Comparison of ENCODE assay signal across 15 cellular contexts in genomic region chr11:10803676-10804075, GRCh38. TPM values are rescaled to one million over a fixed set of nuclear protein-coding genes. Genes with fewer than 3 reads are reported as not detected.
DNase-seq lines count a peak whose midpoint lies in the region; ATAC-seq, FAIRE-seq and TF ChIP-seq lines count a peak whose summit lies in the region.
"Had no signal": no experiment of that assay in that cellular context is flagged by ENCODE, and none has a peak within 500 bp of the region (broad histone marks: within the 10 kb centered on the region; RNA-seq: fewer than 3 reads in every experiment).

No MANE protein-coding gene starts in this region.

- intact Hi-C loops in CD4-positive, alpha-beta T cell (cut with DNase I, micrococcal nuclease): loop anchor here in 1 of 2 experiments (5.0 kb wide), 1 partner anchor 1039 kb away; the partner anchor contains the start of gene USP47

- H3K9me3 ChIP-seq in CD4-positive, alpha-beta T cell (ENCODE audit: control insufficient read depth, low read length): no peaks in the 10 kb centered on the region
- H3K9me3 ChIP-seq in astrocyte (ENCODE audit: insufficient read depth, low read depth, low read length): no peaks in the 10 kb centered on the region
- H3K9me3 ChIP-seq: BLaER1 treated with 17β-estradiol and CSF1 and Interleukin-3, amounts not matched to agents 10 nM and 100 nM; SJSA1; thoracic aorta had no signal

- POLR2A ChIA-PET in CD4-positive, alpha-beta T cell (lab: Charles Lee): interaction anchor here (0.9 to 5.3 kb wide), 8 partner anchors 8 to 1039 kb away, joined by 3 to 34 read pairs (median 4); partner anchors contain the start of genes CTR9 and ZBED5

- H3K4me3 ChIP-seq in astrocyte (ENCODE audit: insufficient read depth, low read depth, low read length): no peak overlapping the region
- H3K4me3 ChIP-seq: coronary artery, SJSA1, thoracic aorta had no signal

- no peak for DNase-seq in CD4-positive, alpha-beta T cell
- DNase-seq in ELR (ENCODE audit: low read depth) (peak; percentile 33), astrocyte (ENCODE audit: low read depth) (no peak), AG20443 (ENCODE audit: low spot score) (no peak)
- DNase-seq in stimulated activated CD4-positive, alpha-beta T cell treated with anti-CD3 and anti-CD28 coated beads, Interleukin-2, amount 100 ng/mL, for 48 hours: no peak
- DNase-seq: activated CD4-positive, alpha-beta T cell treated with anti-CD3 and anti-CD28 coated beads, Interleukin-2, amount 50 U/mL, for 1 hour; naive B cell; NCI-H2081 treated with DMSO at 0.1 percent for 48 hours; NCI-H526 had no signal

- H3K9me3 Mint-ChIP-seq in CD4-positive, alpha-beta T cell: no peaks in the 10 kb centered on the region
- no peaks in the 10 kb centered on the region for H3K9me3 Mint-ChIP-seq in astrocyte (ENCODE audit: unreplicated experiment)
- H3K9me3 Mint-ChIP-seq in nephron: no peaks in the 10 kb centered on the region
- H3K9me3 Mint-ChIP-seq: naive B cell had no signal

- H3K27ac ChIP-seq in CD4-positive, alpha-beta T cell (ENCODE audit: low read depth, low read length): no peak overlapping the region
- no peak overlapping the region for H3K27ac ChIP-seq in astrocyte (ENCODE audit: low read depth, low read length)
- H3K27ac ChIP-seq: BLaER1 treated with 17β-estradiol and CSF1 and Interleukin-3, amounts not matched to agents 10 nM and 100 nM; coronary artery; SJSA1; thoracic aorta had no signal

- peak overlapping the region; percentile 11 for H3K4me3 Mint-ChIP-seq in CD4-positive, alpha-beta T cell
- H3K4me3 Mint-ChIP-seq in astrocyte (ENCODE audit: unreplicated experiment): peak overlapping the region; percentile 42
- H3K4me3 Mint-ChIP-seq in nephron: peak overlapping the region in 1 of 3 experiments; percentile 40

- peaks cover 87% of the 10 kb centered on the region for H3K4me1 Mint-ChIP-seq in CD4-positive, alpha-beta T cell (ENCODE audit: low read depth)
- H3K4me1 Mint-ChIP-seq in astrocyte (ENCODE audit: low read depth, unreplicated experiment): peaks cover 34% of the 10 kb centered on the region
- peaks cover 64% of the 10 kb centered on the region for H3K4me1 Mint-ChIP-seq in nephron

- peaks cover 85% of the 10 kb centered on the region for H3K36me3 ChIP-seq in astrocyte (ENCODE audit: insufficient read depth, low read length)

- no peak for TF ChIP-seq CTCF in CD4-positive, alpha-beta T cell (IDR thresholded peaks at IDR 0.05)
- TF ChIP-seq CTCF in astrocyte (IDR thresholded peaks at IDR 0.05; ENCODE audit: insufficient read depth, low read depth, low read length) (no peak), nephron (IDR thresholded peaks at IDR 0.05; ENCODE audit: unreplicated experiment in 3 of 3) (no peak)

- H3K27ac Mint-ChIP-seq in CD4-positive, alpha-beta T cell: peak overlapping the region; percentile 100
- H3K27ac Mint-ChIP-seq in astrocyte (ENCODE audit: unreplicated experiment) (peak overlapping the region; percentile 27), nephron (peak overlapping the region; percentile 4 to 42 (median 15))

- H3K36me3 Mint-ChIP-seq in CD4-positive, alpha-beta T cell (ENCODE audit: low read depth): peaks cover 100% of the 10 kb centered on the region
- H3K36me3 Mint-ChIP-seq in astrocyte (ENCODE audit: low read depth, unreplicated experiment) (peaks cover 55% of the 10 kb centered on the region), nephron (ENCODE audit: low read depth) (peaks cover 91% of the 10 kb centered on the region)

- CTCF ChIA-PET in CD4-positive, alpha-beta T cell (lab: Charles Lee): interaction anchor here (1.2 to 3.2 kb wide), 4 partner anchors 11 to 225 kb away, joined by 3 to 19 read pairs (median 6); no protein-coding TSS in a partner anchor

- no peak overlapping the region for H3K4me2 ChIP-seq in astrocyte (ENCODE audit: low read length)

- H2AFZ ChIP-seq in astrocyte (ENCODE audit: low read depth, low read length): no peak overlapping the region

- no peaks in the 10 kb centered on the region for H3K27me3 ChIP-seq in CD4-positive, alpha-beta T cell (ENCODE audit: control insufficient read depth, insufficient read depth, low read length)
- no peaks in the 10 kb centered on the region for H3K27me3 ChIP-seq in astrocyte (ENCODE audit: insufficient read depth, low read length)
- H3K27me3 ChIP-seq: BLaER1 treated with 17β-estradiol and CSF1 and Interleukin-3, amounts not matched to agents 10 nM and 100 nM; SJSA1 had no signal

- peaks cover 80% of the 10 kb centered on the region for H3K79me2 ChIP-seq in astrocyte (ENCODE audit: insufficient read depth, low read length)

- no peak for ATAC-seq in CD4-positive, alpha-beta T cell (ENCODE audit: poor library complexity)
- no peak for ATAC-seq in GM19455 (IDR thresholded peaks at IDR 0.05; ENCODE audit: unreplicated experiment)

- H3K4me1 ChIP-seq in astrocyte (ENCODE audit: insufficient read depth, low read length): peaks cover 18% of the 10 kb centered on the region

- no peaks in the 10 kb centered on the region for H3K27me3 Mint-ChIP-seq in CD4-positive, alpha-beta T cell
- H3K27me3 Mint-ChIP-seq in astrocyte (ENCODE audit: low read depth, unreplicated experiment) (no peaks in the 10 kb centered on the region), nephron (ENCODE audit: low read depth) (no peaks in the 10 kb centered on the region)
- H3K27me3 Mint-ChIP-seq: naive B cell had no signal

- no peak for FAIRE-seq in astrocyte (lab: Jason Lieb, UNC)

- peak overlapping the region; percentile 14 for H3K9ac ChIP-seq in astrocyte (ENCODE audit: low read length)

- peaks cover 97% of the 10 kb centered on the region for H4K20me1 ChIP-seq in astrocyte (ENCODE audit: insufficient read depth, low read length)

RNA-seq across cellular contexts. Expression of gene EIF4G2, which starts 5.0 kb away (rescaled TPM):
- total RNA-seq in CD4-positive, alpha-beta T cell: 1,000 to 10,000 TPM; 1,001 to 1,008 TPM
- total RNA-seq in astrocyte: 1,309 and 1,364 TPM in 2 replicates

RNA-seq across cellular contexts. Expression of gene CTR9, which starts 52.6 kb away (rescaled TPM):
- total RNA-seq in CD4-positive, alpha-beta T cell: 10 to 100 TPM; 34.0 to 34.7 TPM
- 29.3 and 36.0 TPM in 2 replicates for total RNA-seq in astrocyte

RNA-seq across cellular contexts. Expression of gene ZBED5, which starts 54.2 kb away (rescaled TPM):
- 10 to 100 TPM; 71.1 to 72.0 TPM for total RNA-seq in CD4-positive, alpha-beta T cell
- 32.9 and 35.1 TPM in 2 replicates for total RNA-seq in astrocyte

Comparison
In these comparisons a context has a peak if more than half of its experiments do, and no peak if none do; other contexts are left out.
1. H3K27ac Mint-ChIP-seq: peak in every context shown above with its lines; median percentile 100 in CD4-positive, alpha-beta T cell; 27 in astrocyte; 15 in nephron.